In genomic region chr5:112742424-112742823, GRCh38 we compare ENCODE assay signal across 15 cellular contexts. TPM values are rescaled to one million over a fixed set of nuclear protein-coding genes. Genes with fewer than 3 reads are reported as not detected.
DNase-seq lines count a peak whose midpoint lies in the region; ATAC-seq and TF ChIP-seq lines count a peak whose summit lies in the region.
"Had no signal": no experiment of that assay in that cellular context is flagged by ENCODE, and none has a peak within 500 bp of the region (broad histone marks: within the 10 kb centered on the region; RNA-seq: fewer than 3 reads in every experiment).

No MANE protein-coding gene starts in this region.

- H3K4me1 ChIP-seq in GM23248 (ENCODE audit: insufficient read depth): peaks cover 20% of the 10 kb centered on the region
- peaks cover 2 to 50% (median 4%) of the 10 kb centered on the region in 3 donors for H3K4me1 ChIP-seq in gastroesophageal sphincter

- no peak for TF ChIP-seq CTCF in fibroblast of pulmonary artery (IDR thresholded peaks at IDR 0.05; ENCODE audit: low read length, missing control alignments)
- TF ChIP-seq CTCF in gastroesophageal sphincter (IDR thresholded peaks at IDR 0.05): no peak

- DNase-seq in GM23248 (peak; percentile 21), SW480 (ENCODE audit: low spot score) (peak; percentile 27), fibroblast of pulmonary artery (ENCODE audit: low read depth) (peak; percentile 17), pons (ENCODE audit: low spot score) (peak; percentile 92), NCI-H226 (no peak), activated gamma-delta T cell treated with Interleukin-2 at 50 U/mL for 16 hours (no peak)
- DNase-seq in activated naive CD4-positive, alpha-beta T cell treated with anti-CD3 and anti-CD28 coated beads, Interleukin-2, amount 50 U/mL, for 72 hours (ENCODE audit: low spot score in 2 of 2): no peak
- DNase-seq: activated CD4-positive, alpha-beta T cell treated with anti-CD3 and anti-CD28 coated beads, Interleukin-2, amount 10 ng/mL, durations not matched to agents 7 days and 5 days; aorta; NCI-H1092 treated with DMSO at 0.1 percent for 48 hours; NCI-H510A treated with DMSO at 0.1 percent for 48 hours; RPMI8226; stimulated activated CD4-positive, alpha-beta T cell treated with anti-CD3 and anti-CD28 coated beads, Interleukin-2, amount 100 ng/mL, for 24 hours had no signal

- H3K27ac ChIP-seq in GM23248 (no peak overlapping the region), gastroesophageal sphincter (no peak overlapping the region)

- in situ Hi-C loops in GM23248 (cut with MboI): no loop called here

- H3K36me3 Mint-ChIP-seq in activated naive CD4-positive, alpha-beta T cell treated with anti-CD3 and anti-CD28 coated beads, Interleukin-2, amount 50 U/mL, for 72 hours: peaks cover 5 to 9% of the 10 kb centered on the region in 2 donors

- H3K27me3 ChIP-seq in GM23248 (replicated peaks; ENCODE audit: insufficient read depth) (no peaks in the 10 kb centered on the region), gastroesophageal sphincter (no peaks in the 10 kb centered on the region)

- 90 to 91% methylated on average over 3 of the region's 3 CpGs for WGBS in GM23248 (ENCODE audit: low coverage in 1 of 2, low lambda C conversion rate in 2 of 2, missing lambda C conversion rate in 2 of 2), 2 experiments
- 45 to 74% methylated on average over 2 to 3 of the region's 3 CpGs for WGBS in gastroesophageal sphincter (ENCODE audit: low coverage in 1 of 2), 2 donors

- H3K9me3 ChIP-seq in GM23248 (ENCODE audit: low read depth): no peaks in the 10 kb centered on the region
- H3K9me3 ChIP-seq in gastroesophageal sphincter: no peaks in the 10 kb centered on the region

- no peaks in the 10 kb centered on the region for H3F3A ChIP-seq in GM23248 (ENCODE audit: insufficient read depth)

- no peak overlapping the region for H3K27ac Mint-ChIP-seq in activated naive CD4-positive, alpha-beta T cell treated with anti-CD3 and anti-CD28 coated beads, Interleukin-2, amount 50 U/mL, for 72 hours
- H3K27ac Mint-ChIP-seq: activated CD4-positive, alpha-beta T cell treated with anti-CD3 and anti-CD28 coated beads, Interleukin-2, amount 10 ng/mL, durations not matched to agents 7 days and 5 days had no signal

- peaks cover 96% of the 10 kb centered on the region for H3K79me2 ChIP-seq in GM23248 (ENCODE audit: insufficient read depth)

- H3K9me3 Mint-ChIP-seq in activated naive CD4-positive, alpha-beta T cell treated with anti-CD3 and anti-CD28 coated beads, Interleukin-2, amount 50 U/mL, for 72 hours: peaks cover 0 to 4% of the 10 kb centered on the region in 2 donors
- H3K9me3 Mint-ChIP-seq: activated CD4-positive, alpha-beta T cell treated with anti-CD3 and anti-CD28 coated beads, Interleukin-2, amount 10 ng/mL, durations not matched to agents 7 days and 5 days; CD14-positive monocyte had no signal

- no peak for TF ChIP-seq POLR2A in gastroesophageal sphincter (IDR thresholded peaks at IDR 0.05)

- H2AFZ ChIP-seq in GM23248: no peak overlapping the region

- ATAC-seq in gastroesophageal sphincter: no peak
- no peak for ATAC-seq in activated naive CD4-positive, alpha-beta T cell treated with anti-CD3 and anti-CD28 coated beads, Interleukin-2, amount 50 U/mL, for 72 hours

- H3K4me3 ChIP-seq in GM23248: no peak overlapping the region
- no peak overlapping the region for H3K4me3 ChIP-seq in fibroblast of pulmonary artery (replicated peaks; ENCODE audit: low read depth, low read length)
- H3K4me3 ChIP-seq in gastroesophageal sphincter: no peak overlapping the region

- no peaks in the 10 kb centered on the region for H3K9me2 ChIP-seq in GM23248 (ENCODE audit: insufficient read depth)

- no peak for TF ChIP-seq EP300 in gastroesophageal sphincter (IDR thresholded peaks at IDR 0.05)

- H3K36me3 ChIP-seq in GM23248 (ENCODE audit: low read depth) (no peaks in the 10 kb centered on the region; the same call in 1 of the 2 replicates), gastroesophageal sphincter (no peaks in the 10 kb centered on the region)

- H3K4me2 ChIP-seq in GM23248 (ENCODE audit: unreplicated experiment): no peak overlapping the region

- no peak overlapping the region for H3K9ac ChIP-seq in GM23248

- peaks cover 3% of the 10 kb centered on the region; the same call in 1 of the 2 replicates for H4K20me1 ChIP-seq in GM23248 (ENCODE audit: insufficient read depth)

RNA-seq across cellular contexts. Expression of gene APC, which starts 4.7 kb away (rescaled TPM):
- total RNA-seq in GM23248 (2014; rRNA removed; shearing (Covaris generic)): 34.2 and 47.2 TPM in 2 replicates
- polyA plus RNA-seq in GM23248 (2016; fragmentation: Nextera tagmentation; extraction: Ambion mirVana): 17.8 and 18.1 TPM in 2 replicates
- 100 to 1,000 TPM in 2 of 4 donors, 10 to 100 TPM in 2; 77.3 to 172 (median 112) TPM for total RNA-seq in gastroesophageal sphincter
- total RNA-seq in activated naive CD4-positive, alpha-beta T cell treated with anti-CD3 and anti-CD28 coated beads, Interleukin-2, amount 50 U/mL, for 72 hours: 10 to 100 TPM; 17.4 to 24.5 TPM

Comparison
In these comparisons a context has a peak if more than half of its experiments do, and no peak if none do; other contexts are left out.
1. DNase-seq: peak in GM23248 (single experiment), SW480 (single experiment), fibroblast of pulmonary artery (single experiment) and pons (single experiment); none in NCI-H226 (single experiment), activated gamma-delta T cell treated with Interleukin-2 at 50 U/mL for 16 hours (single experiment) and activated naive CD4-positive, alpha-beta T cell treated with anti-CD3 and anti-CD28 coated beads, Interleukin-2, amount 50 U/mL, for 72 hours (0 of 2).